In the genomic region with DNA sequence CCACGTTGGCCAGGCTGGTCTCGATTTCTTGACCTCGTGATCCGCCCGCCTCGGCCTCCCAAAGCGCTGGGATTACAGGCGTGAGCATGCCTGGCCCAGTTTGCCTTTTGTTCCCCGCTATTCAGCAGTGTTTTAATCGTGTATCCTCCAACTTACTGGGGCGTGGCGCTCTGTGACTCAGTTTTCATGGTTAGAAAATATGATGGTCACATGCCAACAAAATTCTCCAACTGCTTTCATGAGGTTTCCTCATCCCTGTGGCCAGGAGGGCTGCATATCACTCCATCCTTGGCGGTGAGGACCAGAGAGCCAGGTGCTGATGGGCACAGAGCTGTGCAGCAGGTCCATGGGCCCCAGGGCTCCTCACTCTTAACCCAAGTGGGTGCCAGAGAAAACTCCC, we compare ENCODE assay signal across 30 cellular contexts. TPM values are rescaled to one million over a fixed set of nuclear protein-coding genes. Genes with fewer than 3 reads are reported as not detected.
DNase-seq lines count a peak whose midpoint lies in the region; FAIRE-seq and TF ChIP-seq lines count a peak whose summit lies in the region.
"Had no signal": no experiment of that assay in that cellular context is flagged by ENCODE, and none has a peak within 500 bp of the region (broad histone marks: within the 10 kb centered on the region; RNA-seq: fewer than 3 reads in every experiment).

No MANE protein-coding gene starts in this region.

- no peak overlapping the region for H3K56ac ChIP-seq in H9 (ENCODE audit: insufficient read length, low read depth, low read length)

- H4K5ac ChIP-seq in H9 (ENCODE audit: insufficient read length, low read depth, low read length): no peak overlapping the region

- no peak overlapping the region for H2AK5ac ChIP-seq in H9 (ENCODE audit: insufficient read length, low read length)

- no peak overlapping the region for H2BK12ac ChIP-seq in H9 (ENCODE audit: insufficient read length, low read depth, low read length)

- no peak overlapping the region for H2BK5ac ChIP-seq in H9 (ENCODE audit: insufficient read length, low read length)

- no peak overlapping the region for H2AFZ ChIP-seq in H9 (ENCODE audit: low read length)

- peak; percentile 18 for DNase-seq in H9
- DNase-seq in RCC 7860 (ENCODE audit: low spot score): peak; percentile 36
- DNase-seq in epithelial cell of prostate (ENCODE audit: low read depth, low spot score): peak; percentile 92
- DNase-seq in stromal cell of bone marrow (ENCODE audit: low read depth): peak; percentile 4
- no peak for DNase-seq in NCI-H2081 treated with DMSO at 0.1 percent for 48 hours (lab: John Stamatoyannopoulos, UW)
- no peak for DNase-seq in stimulated activated CD4-positive, alpha-beta T cell treated with anti-CD3 and anti-CD28 coated beads, Interleukin-1b, Interleukin-23, amount 100 ng/mL, for 48 hours
- DNase-seq in DMS79 (lab: John Stamatoyannopoulos, UW): no peak
- DNase-seq: activated CD4-positive, CD25-positive, alpha-beta regulatory T cell treated with anti-CD3 and anti-CD28 coated beads, Interleukin-2, amount 50 U/mL, for 72 hours; activated CD8-positive, alpha-beta T cell treated with anti-CD3 and anti-CD28 coated beads, Interleukin-2, amount 10 ng/mL, durations not matched to agents 7 days and 5 days; activated gamma-delta T cell treated with Interleukin-2 at 50 U/mL for 16 hours; activated T-cell treated with anti-CD3 and anti-CD28 coated beads, Interleukin-2, amount 50 U/mL, for 1 hour; adrenal gland; central memory CD4-positive, alpha-beta T cell; COR-L47; dorsolateral prefrontal cortex; erythroblast; gastrocnemius medialis; KBM-7; kidney; lower lobe of right lung; NCI-H1694 treated with DMSO at 0.1 percent for 48 hours; NCI-H748 treated with DMSO at 0.1 percent for 48 hours; psoas muscle; SHP77; stimulated activated naive B cell treated with anti-CD40 and anti-IgM and Interleukin-4, amounts not matched to agents 10 μg/mL and 1 μg/mL and 100 μg/mL, for 72 hours; testis had no signal

- H3K27ac ChIP-seq in H9 (ENCODE audit: insufficient read length, low read depth, low read length) (no peak overlapping the region), epithelial cell of prostate (peak overlapping the region; percentile 80)
- H3K27ac ChIP-seq: adrenal gland, dorsolateral prefrontal cortex, gastrocnemius medialis, lower lobe of right lung, psoas muscle, skin epidermis, testis had no signal

- H3K9me3 Mint-ChIP-seq in H9: no peaks in the 10 kb centered on the region
- H3K9me3 Mint-ChIP-seq: stimulated activated naive B cell treated with anti-CD40 and anti-IgM and Interleukin-4, amounts not matched to agents 10 μg/mL and 1 μg/mL and 100 μg/mL, for 72 hours had no signal

- H3K27me3 Mint-ChIP-seq in H9 (ENCODE audit: low read depth): peaks cover 27% of the 10 kb centered on the region

- H3K14ac ChIP-seq in H9 (ENCODE audit: insufficient read depth, low read length): no peak overlapping the region

- FAIRE-seq in RCC 7860 (lab: Jason Lieb, UNC): no peak
- FAIRE-seq: kidney had no signal

- H3K79me2 ChIP-seq in H9 (ENCODE audit: insufficient read depth, low read length): no peaks in the 10 kb centered on the region

- H3K4me3 Mint-ChIP-seq in H9: no peak overlapping the region
- H3K4me3 Mint-ChIP-seq: activated CD8-positive, alpha-beta T cell treated with anti-CD3 and anti-CD28 coated beads, Interleukin-2, amount 10 ng/mL, durations not matched to agents 7 days and 5 days; B cell; stimulated activated naive B cell treated with anti-CD40 and anti-IgM and Interleukin-4, amounts not matched to agents 10 μg/mL and 1 μg/mL and 100 μg/mL, for 72 hours had no signal

- no peak overlapping the region for H3K18ac ChIP-seq in H9 (ENCODE audit: insufficient read length, low read depth, low read length)

- no peak overlapping the region for H3K4ac ChIP-seq in H9 (ENCODE audit: low read depth, low read length)

- H3K23ac ChIP-seq in H9 (ENCODE audit: insufficient read length, low read depth, low read length): no peak overlapping the region

- no peaks in the 10 kb centered on the region for H3K79me1 ChIP-seq in H9 (ENCODE audit: insufficient read depth, low read depth, low read length, poor library complexity, severe bottlenecking)

- no peaks in the 10 kb centered on the region for H3K9me3 ChIP-seq in H9 (ENCODE audit: control insufficient read depth, low read depth, low read length)
- H3K9me3 ChIP-seq: adrenal gland, gastrocnemius medialis, HAP-1, lower lobe of right lung, psoas muscle, testis had no signal

- H4K91ac ChIP-seq in H9 (ENCODE audit: insufficient read length, low read depth, low read length): no peak overlapping the region

- H3T11ph ChIP-seq in H9 (ENCODE audit: low read length): no peak overlapping the region

- H3K4me2 ChIP-seq in H9 (ENCODE audit: insufficient read depth, insufficient read length, low read length): no peak overlapping the region

- H3K27ac Mint-ChIP-seq in H9: no peak overlapping the region
- H3K27ac Mint-ChIP-seq: activated CD8-positive, alpha-beta T cell treated with anti-CD3 and anti-CD28 coated beads, Interleukin-2, amount 10 ng/mL, durations not matched to agents 7 days and 5 days; B cell; stimulated activated naive B cell treated with anti-CD40 and anti-IgM and Interleukin-4, amounts not matched to agents 10 μg/mL and 1 μg/mL and 100 μg/mL, for 72 hours had no signal

- no CpG with 5 or more reads among the region's 13 CpGs for WGBS in H9 (ENCODE audit: extremely low coverage, insufficient read length, low lambda C conversion rate)

- H2BK15ac ChIP-seq in H9 (ENCODE audit: low read depth, low read length): no peak overlapping the region

- no peaks in the 10 kb centered on the region for H3K23me2 ChIP-seq in H9 (ENCODE audit: insufficient read length, low read depth, low read length, poor library complexity, severe bottlenecking)

- H3K27me3 ChIP-seq in H9 (ENCODE audit: insufficient read depth, low read length): no peaks in the 10 kb centered on the region
- H3K27me3 ChIP-seq: testis had no signal

- peaks cover 4% of the 10 kb centered on the region for H3K4me1 ChIP-seq in H9 (ENCODE audit: insufficient read depth, low read length)
- H3K4me1 ChIP-seq: adrenal gland, gastrocnemius medialis, HAP-1, lower lobe of right lung, psoas muscle, testis had no signal

- peaks cover 19 to 25% of the 10 kb centered on the region in 2 experiments for H3K4me1 Mint-ChIP-seq in H9
- H3K4me1 Mint-ChIP-seq: B cell had no signal

- no peaks in the 10 kb centered on the region for H3K36me3 Mint-ChIP-seq in H9 (ENCODE audit: insufficient read depth in 1 of 3, low read depth in 3 of 3)
- H3K36me3 Mint-ChIP-seq: stimulated activated naive B cell treated with anti-CD40 and anti-IgM and Interleukin-4, amounts not matched to agents 10 μg/mL and 1 μg/mL and 100 μg/mL, for 72 hours had no signal

- H4K20me1 ChIP-seq in H9 (ENCODE audit: control insufficient read depth, insufficient read depth, insufficient read length): no peaks in the 10 kb centered on the region

- no peak overlapping the region for H2BK120ac ChIP-seq in H9 (ENCODE audit: low read depth, low read length, poor library complexity, severe bottlenecking)

- no peak overlapping the region for H4K8ac ChIP-seq in H9 (replicated peaks; ENCODE audit: insufficient read length, low read depth, low read length)

- no peak overlapping the region for H2BK20ac ChIP-seq in H9 (ENCODE audit: low read depth, low read length, poor library complexity, severe bottlenecking)

- no peak for TF ChIP-seq CTCF in H9 (conservative IDR thresholded peaks at IDR 0.05)

- H3K9ac ChIP-seq in H9 (ENCODE audit: extremely low read depth, insufficient read length, low read length): no peak overlapping the region

RNA-seq across cellular contexts. Expression of a gene that starts 33.0 kb away (rescaled TPM):
- 0.83 and 0.86 TPM in 2 replicates for total RNA-seq in H9 (2021)
- total RNA-seq: activated CD8-positive, alpha-beta T cell treated with anti-CD3 and anti-CD28 coated beads, Interleukin-2, amount 10 ng/mL, durations not matched to agents 7 days and 5 days; adrenal gland; B cell; gastrocnemius medialis; HT-29; kidney; psoas muscle had no signal

Comparison
In these comparisons a context has a peak if more than half of its experiments do, and no peak if none do; other contexts are left out.
1. DNase-seq: peak in H9 (single experiment), RCC 7860 (single experiment), epithelial cell of prostate (single experiment) and stromal cell of bone marrow (single experiment); none in NCI-H2081 treated with DMSO at 0.1 percent for 48 hours (single experiment), stimulated activated CD4-positive, alpha-beta T cell treated with anti-CD3 and anti-CD28 coated beads, Interleukin-1b, Interleukin-23, amount 100 ng/mL, for 48 hours (single experiment) and DMS79 (single experiment).